In genomic region chr10:100373298-100374136, GRCh38 we compare ENCODE assay signal across 8 cellular contexts. TPM values are rescaled to one million over a fixed set of nuclear protein-coding genes. Genes with fewer than 3 reads are reported as not detected.
DNase-seq lines count a peak whose midpoint lies in the region; ATAC-seq, FAIRE-seq and TF ChIP-seq lines count a peak whose summit lies in the region.

No MANE protein-coding gene starts in this region.

- peak overlapping the region; percentile 48 for H2BK12ac ChIP-seq in trophoblast cell (ENCODE audit: low read length)

- peak; percentile 53; the same call in 1 of the 2 replicates for TF ChIP-seq POLR2A in GM12891 (IDR thresholded peaks at IDR 0.05; ENCODE audit: low read depth, low read length)
- TF ChIP-seq POLR2A in heart left ventricle (IDR thresholded peaks at IDR 0.05), result no peak
- TF ChIP-seq POLR2A in transverse colon (IDR thresholded peaks at IDR 0.05), result peak; percentile 76

- H3K4me2 ChIP-seq in SU-DHL-6 (ENCODE audit: low read depth, low read length, poor library complexity, severe bottlenecking) (peak overlapping the region; percentile 76), trophoblast cell (ENCODE audit: low read length) (peak overlapping the region; percentile 84)

- peaks cover 41% of the 10 kb centered on the region for H3K79me1 ChIP-seq in trophoblast cell (ENCODE audit: low read length)

- peak overlapping the region; percentile 88 for H4K12ac ChIP-seq in trophoblast cell (ENCODE audit: low read depth, low read length)

- H2AK5ac ChIP-seq in trophoblast cell (ENCODE audit: low read length), result peak overlapping the region; percentile 85

- peaks cover 11% of the 10 kb centered on the region; the same call in 1 of the 2 replicates for H3F3A ChIP-seq in SU-DHL-6 (ENCODE audit: insufficient read depth)

- FAIRE-seq in GM12891 (lab: Jason Lieb, UNC), result peak; percentile 86

- H3K4me3 ChIP-seq in SU-DHL-6 (ENCODE audit: insufficient read depth, low read length, poor library complexity, severe bottlenecking), result peak overlapping the region; percentile 65
- peak overlapping the region; percentile 19 to 81 (median 68) for H3K4me3 ChIP-seq in heart left ventricle
- H3K4me3 ChIP-seq in trophoblast cell (ENCODE audit: low read depth, low read length), result peak overlapping the region; percentile 66
- H3K4me3 ChIP-seq in transverse colon, result peak overlapping the region; percentile 49 to 74 (median 52)

- H3K79me2 ChIP-seq in SU-DHL-6 (ENCODE audit: insufficient read depth, low read length) (peaks cover 16% of the 10 kb centered on the region; the same call in 1 of the 2 replicates), trophoblast cell (ENCODE audit: control insufficient read depth, insufficient read depth, low read length, poor library complexity) (peaks cover 12% of the 10 kb centered on the region)

- WGBS in adipose tissue, 3 donors, result 0% methylated on average over 44 of the region's 44 CpGs
- WGBS in heart left ventricle, 4 donors, result 0 to 1% (median 0%) methylated on average over 44 of the region's 44 CpGs
- no CpG with 5 or more reads among the region's 44 CpGs for WGBS in trophoblast cell (ENCODE audit: extremely low coverage, insufficient coverage, insufficient read length)
- 0% methylated on average over 12 to 40 of the region's 44 CpGs for WGBS in transverse colon (ENCODE audit: low coverage in 1 of 2), 2 donors

- H2AFZ ChIP-seq in SU-DHL-6 (ENCODE audit: low read depth, low read length, severe bottlenecking), result peak overlapping the region; percentile 75
- peak overlapping the region; percentile 59 for H2AFZ ChIP-seq in trophoblast cell (ENCODE audit: insufficient read depth, low read length, poor library complexity)

- no peak overlapping the region for H3K23ac ChIP-seq in trophoblast cell (ENCODE audit: low read length)

- intact Hi-C loops in heart left ventricle (cut with DNase I) (loop anchor here in 1 of 10 donors (2.0 kb wide), 1 partner anchor 27 kb away; the partner anchor contains the start of gene SCD), transverse colon (cut with DNase I; ENCODE audit: low total_unique reads) (no loop called here)

- H3K9ac ChIP-seq in SU-DHL-6 (ENCODE audit: low read length) (peak overlapping the region; percentile 80), trophoblast cell (ENCODE audit: low read length) (peak overlapping the region; percentile 73)

- H3K4me1 ChIP-seq in heart left ventricle (peaks cover 0 to 47% (median 28%) of the 10 kb centered on the region in 12 donors), trophoblast cell (ENCODE audit: control insufficient read depth in 1 of 2, insufficient read depth in 2 of 2, low read length in 2 of 2) (peaks cover 8 to 29% of the 10 kb centered on the region in 2 experiments), transverse colon (peaks cover 6 to 82% (median 55%) of the 10 kb centered on the region in 4 donors)

- H4K20me1 ChIP-seq in SU-DHL-6 (ENCODE audit: low read depth, low read length), result no peaks in the 10 kb centered on the region

- H3K18ac ChIP-seq in trophoblast cell (ENCODE audit: low read length), result peak overlapping the region; percentile 88

- peak; percentile 7 for TF ChIP-seq EP300 in transverse colon (IDR thresholded peaks at IDR 0.05; ENCODE audit: low read depth)

- no peaks in the 10 kb centered on the region for H3K9me2 ChIP-seq in SU-DHL-6 (replicated peaks; ENCODE audit: insufficient read depth, low read length)

- H3K27me3 ChIP-seq in SU-DHL-6 (ENCODE audit: low read length) (no peaks in the 10 kb centered on the region), heart left ventricle (no peaks in the 10 kb centered on the region), trophoblast cell (ENCODE audit: insufficient read depth, low read length) (no peaks in the 10 kb centered on the region), transverse colon (no peaks in the 10 kb centered on the region)

- DNase-seq in GM12891 (ENCODE audit: insufficient read length, low spot score) (peak; percentile 77), NCI-H1417 (lab: John Stamatoyannopoulos, UW) (peak; percentile 69 to 95 (median 87)), heart left ventricle (peak; percentile 95 to 98 (median 96)), trophoblast cell (peak; percentile 100), transverse colon (peak; percentile 98)

- H3K27ac ChIP-seq in SU-DHL-6 (ENCODE audit: low read depth, low read length) (peak overlapping the region; percentile 83), adipose tissue (ENCODE audit: low read depth, low read length) (peak overlapping the region; percentile 65), heart left ventricle (peak overlapping the region; percentile 66 to 95 (median 92)), trophoblast cell (ENCODE audit: low read depth, low read length) (peak overlapping the region; percentile 99), transverse colon (peak overlapping the region; percentile 93 to 99 (median 98))

- peak overlapping the region; percentile 99 for H3K14ac ChIP-seq in trophoblast cell (ENCODE audit: low read length)

- H4K91ac ChIP-seq in trophoblast cell (ENCODE audit: low read depth, low read length), result peak overlapping the region; percentile 99

- H3K36me3 ChIP-seq in SU-DHL-6 (ENCODE audit: low read length), result no peaks in the 10 kb centered on the region
- H3K36me3 ChIP-seq in heart left ventricle, result no peaks in the 10 kb centered on the region
- H3K36me3 ChIP-seq in trophoblast cell (ENCODE audit: control insufficient read depth in 1 of 2, insufficient read depth in 2 of 2, low read length in 2 of 2), result no peaks in the 10 kb centered on the region
- H3K36me3 ChIP-seq in transverse colon, result no peaks in the 10 kb centered on the region

- in situ Hi-C loops in transverse colon (cut with MboI; ENCODE audit: low pct_ligation_motif_present in 1 of 4, low pct_unique_long_range_greater_than_20kb in 1 of 4, low sequenced_read_pairs in 3 of 4), result no loop called here

- peak overlapping the region; percentile 97 for H4K8ac ChIP-seq in trophoblast cell (ENCODE audit: low read depth, low read length)

- H3K4ac ChIP-seq in trophoblast cell (ENCODE audit: low read depth, low read length), result peak overlapping the region; percentile 59

- TF ChIP-seq CTCF in SU-DHL-6 (IDR thresholded peaks at IDR 0.05; ENCODE audit: insufficient read depth, low read length, poor library complexity, severe bottlenecking), result no peak
- TF ChIP-seq CTCF in heart left ventricle (IDR thresholded peaks at IDR 0.05), result no peak
- TF ChIP-seq CTCF in transverse colon (IDR thresholded peaks at IDR 0.05), result no peak

- peak; percentile 94 for ATAC-seq in HG02763 (IDR thresholded peaks at IDR 0.05; ENCODE audit: unreplicated experiment)
- peak; percentile 98 for ATAC-seq in heart left ventricle

- peak overlapping the region; percentile 93 for H2BK5ac ChIP-seq in trophoblast cell (ENCODE audit: low read depth, low read length, poor library complexity)

- H2BK120ac ChIP-seq in trophoblast cell (ENCODE audit: insufficient read depth, low read length, poor library complexity), result peak overlapping the region; percentile 98

- H3K9me3 ChIP-seq in SU-DHL-6 (ENCODE audit: insufficient read depth, low read length) (no peaks in the 10 kb centered on the region), heart left ventricle (no peaks in the 10 kb centered on the region), trophoblast cell (ENCODE audit: insufficient read depth, low read depth, low read length) (no peaks in the 10 kb centered on the region), transverse colon (no peaks in the 10 kb centered on the region)

TF ChIP-seq in GM12891, 5 proteins besides CTCF, POLR2A, EP300 and RAD21:
- TF ChIP-seq POLR2AphosphoS5 (IDR thresholded peaks at IDR 0.05; ENCODE audit: low read depth, low read length), result no peak
- no peak for TF ChIP-seq PAX5 (IDR thresholded peaks at IDR 0.05; ENCODE audit: insufficient read depth, low read length, severe bottlenecking)
- peak; percentile 65 for TF ChIP-seq SPI1 (IDR thresholded peaks at IDR 0.05; ENCODE audit: low read depth, low read length)
- TF ChIP-seq POU2F2 (IDR thresholded peaks at IDR 0.05; ENCODE audit: low read depth, low read length), result 0 out of 2 replicates have a peak, but pooled peaks have one; percentile 12
- TF ChIP-seq TAF1 (IDR thresholded peaks at IDR 0.05; ENCODE audit: low read depth, low read length), result no peak

RNA-seq across cellular contexts. Expression of gene SCD, which starts 26.5 kb away (rescaled TPM):
- polyA plus RNA-seq in GM12891 (2012; ENCODE audit: low read depth, missing spikeins), result 51.4 TPM
- polyA plus RNA-seq in adipose tissue, result 100 to 1,000 TPM; 132 to 934 (median 391) TPM
- 100 to 1,000 TPM in 1 of 9 donors, 10 to 100 TPM in 2, 1 to 10 TPM in 6; 2.3 to 216 (median 4.9) TPM for total RNA-seq in heart left ventricle
- polyA plus RNA-seq in heart left ventricle, result 10 to 100 TPM; 16.8 to 66.9 TPM
- polyA plus RNA-seq in trophoblast cell (2013), result 616 and 629 TPM in 2 replicates
- total RNA-seq in transverse colon, result 10 to 100 TPM in 3 of 4 donors, 1 to 10 TPM in 1; 9.2 to 62.1 (median 21.8) TPM

RNA-seq across cellular contexts. Expression of gene PKD2L1, which starts 43.5 kb away (rescaled TPM):
- polyA plus RNA-seq in GM12891 (2012; ENCODE audit: low read depth, missing spikeins), result 0.03 TPM
- polyA plus RNA-seq in adipose tissue, result under 1 TPM in 1 of 3 donors, not detected in 2; 0.34 TPM
- not detected for total RNA-seq in heart left ventricle
- polyA plus RNA-seq in heart left ventricle, result not detected
- polyA plus RNA-seq in trophoblast cell (2013), result not detected in 2 replicates
- total RNA-seq in transverse colon, result 1 to 10 TPM in 1 of 4 donors, under 1 TPM in 1, not detected in 2; 0.14 to 1.9 TPM

Comparison
In these comparisons a context has a peak if more than half of its experiments do, and no peak if none do; other contexts are left out.
1. Peak in every context shown above with its lines: DNase-seq, ATAC-seq, H3K4me3 ChIP-seq and H3K27ac ChIP-seq.
2. POLR2A ChIP-seq: peak in GM12891 (single experiment) and transverse colon (single experiment); none in heart left ventricle (0 of 2).